Comparison of ENCODE assay signal across 7 cellular contexts in genomic region chr11:67267188-67268035, GRCh38. TPM values are rescaled to one million over a fixed set of nuclear protein-coding genes. Genes with fewer than 3 reads are reported as not detected.
DNase-seq lines count a peak whose midpoint lies in the region; ATAC-seq and TF ChIP-seq lines count a peak whose summit lies in the region.

No MANE protein-coding gene starts in this region.

- DNase-seq in Peyer's patch (peak; percentile 87 to 96 (median 89)), iPS-NIHi11 (ENCODE audit: low spot score) (no peak)

- TF ChIP-seq POLR2A in GM19099 (IDR thresholded peaks at IDR 0.05; ENCODE audit: extremely low read depth, insufficient read length, low read depth) = peak; percentile 46
- TF ChIP-seq POLR2A in Peyer's patch (IDR thresholded peaks at IDR 0.05) = peak; percentile 95 to 96

- H3K4me3 ChIP-seq in Peyer's patch = peak overlapping the region; percentile 72 to 98 (median 94)
- peak overlapping the region; percentile 87 to 91 for H3K4me3 ChIP-seq in mucosa of rectum (ENCODE audit: low read length in 2 of 2)

- H3K36me3 Mint-ChIP-seq in dendritic cell treated with granulocyte-macrophage colony-stimulating factor and Interleukin-4, amounts not matched to agents 40 ng/mL and 50 ng/mL, for 4 days (ENCODE audit: low read depth) = peaks cover 57% of the 10 kb centered on the region

- H3K9ac ChIP-seq in mucosa of rectum (ENCODE audit: low read depth in 1 of 2, low read length in 2 of 2) = peak overlapping the region; percentile 93 to 97

- peaks cover 88% of the 10 kb centered on the region for H3K4me1 Mint-ChIP-seq in dendritic cell treated with granulocyte-macrophage colony-stimulating factor and Interleukin-4, amounts not matched to agents 40 ng/mL and 50 ng/mL, for 4 days (ENCODE audit: low read depth)

- H3K9me3 ChIP-seq in Peyer's patch = no peaks in the 10 kb centered on the region
- no peaks in the 10 kb centered on the region for H3K9me3 ChIP-seq in mucosa of rectum (ENCODE audit: control insufficient read depth in 2 of 2, low read length in 2 of 2)

- intact Hi-C loops in dendritic cell treated with granulocyte-macrophage colony-stimulating factor and Interleukin-4, amounts not matched to agents 40 ng/mL and 50 ng/mL, for 4 days (cut with micrococcal nuclease) = loop anchor here (1.0 to 10.0 kb wide), 3 partner anchors 10 to 117 kb away; partner anchors contain the start of gene ANKRD13D

- H3K27me3 ChIP-seq in Peyer's patch = no peaks in the 10 kb centered on the region
- H3K27me3 ChIP-seq in mucosa of rectum (ENCODE audit: control insufficient read depth in 2 of 2, insufficient read depth in 2 of 2, low read length in 2 of 2) = no peaks in the 10 kb centered on the region

- ATAC-seq in HG02642 (IDR thresholded peaks at IDR 0.05; ENCODE audit: poor library complexity, unreplicated experiment) (no peak), HG02938 (IDR thresholded peaks at IDR 0.05; ENCODE audit: unreplicated experiment) (no peak)

- peak overlapping the region; percentile 90 to 100 (median 98) for H3K27ac ChIP-seq in Peyer's patch
- peak overlapping the region; percentile 95 to 98 for H3K27ac ChIP-seq in mucosa of rectum (ENCODE audit: low read depth in 2 of 2, low read length in 2 of 2)

- no peaks in the 10 kb centered on the region for H3K27me3 Mint-ChIP-seq in dendritic cell treated with granulocyte-macrophage colony-stimulating factor and Interleukin-4, amounts not matched to agents 40 ng/mL and 50 ng/mL, for 4 days

- peaks cover 0 to 15% (median 0%) of the 10 kb centered on the region in 3 donors for H3K36me3 ChIP-seq in Peyer's patch
- peaks cover 8 to 21% of the 10 kb centered on the region in 2 donors for H3K36me3 ChIP-seq in mucosa of rectum (ENCODE audit: control insufficient read depth in 2 of 2, insufficient read depth in 2 of 2, low read length in 2 of 2)

- H3K27ac Mint-ChIP-seq in dendritic cell treated with granulocyte-macrophage colony-stimulating factor and Interleukin-4, amounts not matched to agents 40 ng/mL and 50 ng/mL, for 4 days = peak overlapping the region; percentile 98

- peak in 1 of 6 experiments; percentile 2 for TF ChIP-seq CTCF in Peyer's patch (IDR thresholded peaks at IDR 0.05)

- no peaks in the 10 kb centered on the region for H3K9me3 Mint-ChIP-seq in dendritic cell treated with granulocyte-macrophage colony-stimulating factor and Interleukin-4, amounts not matched to agents 40 ng/mL and 50 ng/mL, for 4 days

- peak overlapping the region; percentile 96 for H3K4me3 Mint-ChIP-seq in dendritic cell treated with granulocyte-macrophage colony-stimulating factor and Interleukin-4, amounts not matched to agents 40 ng/mL and 50 ng/mL, for 4 days

- H3K4me1 ChIP-seq in Peyer's patch = peaks cover 15 to 64% (median 57%) of the 10 kb centered on the region in 4 donors
- peaks cover 66 to 70% of the 10 kb centered on the region in 2 donors for H3K4me1 ChIP-seq in mucosa of rectum (ENCODE audit: control insufficient read depth in 2 of 2, insufficient read depth in 2 of 2, low read length in 2 of 2)

RNA-seq across cellular contexts. Expression of gene GRK2, which starts 1.1 kb away (rescaled TPM):
- total RNA-seq in Peyer's patch = 100 to 1,000 TPM; 103 to 276 (median 163) TPM

RNA-seq across cellular contexts. Expression of gene ANKRD13D, which starts 21.7 kb away (rescaled TPM):
- 10 to 100 TPM; 25.4 to 97.4 (median 41.5) TPM for total RNA-seq in Peyer's patch

RNA-seq across cellular contexts. Expression of gene SSH3, which starts 35.9 kb away (rescaled TPM):
- total RNA-seq in Peyer's patch = 100 to 1,000 TPM in 2 of 4 donors, 10 to 100 TPM in 2; 55.9 to 128 (median 99.9) TPM
